ENCODE assay signal across 10 cellular contexts in genomic region chr22:40426671-40427070, GRCh38. TPM values are rescaled to one million over a fixed set of nuclear protein-coding genes. Genes with fewer than 3 reads are reported as not detected.
DNase-seq lines count a peak whose midpoint lies in the region; ATAC-seq, FAIRE-seq and TF ChIP-seq lines count a peak whose summit lies in the region.
"Had no signal": no experiment of that assay in that cellular context is flagged by ENCODE, and none has a peak within 500 bp of the region (broad histone marks: within the 10 kb centered on the region; RNA-seq: fewer than 3 reads in every experiment).

No MANE protein-coding gene starts in this region.

- no peak overlapping the region for H2BK120ac ChIP-seq in H9 (ENCODE audit: low read depth, low read length, poor library complexity, severe bottlenecking)

- H3K23ac ChIP-seq in H9 (ENCODE audit: insufficient read length, low read depth, low read length) = no peak overlapping the region

- peaks cover 0 to 17% (median 0%) of the 10 kb centered on the region in 3 donors for H3K36me3 ChIP-seq in pancreas

- no peak overlapping the region for H2BK12ac ChIP-seq in H9 (ENCODE audit: insufficient read length, low read depth, low read length)

- H4K5ac ChIP-seq in H9 (ENCODE audit: insufficient read length, low read depth, low read length) = no peak overlapping the region

- no peaks in the 10 kb centered on the region for H3K9me3 ChIP-seq in H9 (ENCODE audit: control insufficient read depth, low read depth, low read length)
- H3K9me3 ChIP-seq in pancreas = no peaks in the 10 kb centered on the region
- H3K9me3 ChIP-seq: heart right ventricle had no signal

- no peak overlapping the region for H3K18ac ChIP-seq in H9 (ENCODE audit: insufficient read length, low read depth, low read length)

- H4K91ac ChIP-seq in H9 (ENCODE audit: insufficient read length, low read depth, low read length) = no peak overlapping the region

- H3K4me3 ChIP-seq in pancreas = no peak overlapping the region
- H3K4me3 ChIP-seq: heart right ventricle had no signal

- no peaks in the 10 kb centered on the region for H3K79me2 ChIP-seq in H9 (ENCODE audit: insufficient read depth, low read length)

- H3K27ac ChIP-seq in H9 (ENCODE audit: insufficient read length, low read depth, low read length) = no peak overlapping the region
- H3K27ac ChIP-seq in pancreas = peak overlapping the region in 1 of 4 donors; percentile 57

- H3K4ac ChIP-seq in H9 (ENCODE audit: low read depth, low read length) = no peak overlapping the region

- intact Hi-C loops in pancreas (cut with DNase I) = no loop called here

- H3K27me3 Mint-ChIP-seq in H9 (ENCODE audit: low read depth) = no peaks in the 10 kb centered on the region

- H3K56ac ChIP-seq in H9 (ENCODE audit: insufficient read length, low read depth, low read length) = no peak overlapping the region

- H3K23me2 ChIP-seq in H9 (ENCODE audit: insufficient read length, low read depth, low read length, poor library complexity, severe bottlenecking) = no peaks in the 10 kb centered on the region

- no peaks in the 10 kb centered on the region for H3K4me1 ChIP-seq in H9 (ENCODE audit: insufficient read depth, low read length)
- no peaks in the 10 kb centered on the region for H3K4me1 ChIP-seq in pancreas

- no peaks in the 10 kb centered on the region for H4K20me1 ChIP-seq in H9 (ENCODE audit: control insufficient read depth, insufficient read depth, insufficient read length)

- WGBS in H9 (ENCODE audit: extremely low coverage, insufficient read length, low lambda C conversion rate) = no CpG with 5 or more reads among the region's 6 CpGs
- 61 to 65% methylated on average over 6 of the region's 6 CpGs for WGBS in pancreas, 2 donors

- H3K79me1 ChIP-seq in H9 (ENCODE audit: insufficient read depth, low read depth, low read length, poor library complexity, severe bottlenecking) = no peaks in the 10 kb centered on the region

- H2BK5ac ChIP-seq in H9 (ENCODE audit: insufficient read length, low read length) = no peak overlapping the region

- TF ChIP-seq CTCF in H9 (conservative IDR thresholded peaks at IDR 0.05) (no peak), pancreas (IDR thresholded peaks at IDR 0.05) (no peak)

- no peak overlapping the region for H3T11ph ChIP-seq in H9 (ENCODE audit: low read length)

- H3K27me3 ChIP-seq in H9 (ENCODE audit: insufficient read depth, low read length) (no peaks in the 10 kb centered on the region), pancreas (no peaks in the 10 kb centered on the region)
- H3K27me3 ChIP-seq: heart right ventricle had no signal

- H3K9me3 Mint-ChIP-seq in H9 = no peaks in the 10 kb centered on the region

- DNase-seq in H9 (no peak), NCI-H2107 treated with DMSO at 0.1 percent for 48 hours (lab: John Stamatoyannopoulos, UW; ENCODE audit: unreplicated experiment) (peak; percentile 70), dermis microvascular lymphatic vessel endothelial cell (ENCODE audit: low read depth in 2 of 2) (peak; percentile 14 to 73), pancreas (no peak), NCI-H524 (lab: John Stamatoyannopoulos, UW) (no peak), 8988T (no peak)
- DNase-seq: heart right ventricle had no signal

- no peak overlapping the region for H2AFZ ChIP-seq in H9 (ENCODE audit: low read length)

- H2AK5ac ChIP-seq in H9 (ENCODE audit: insufficient read length, low read length) = no peak overlapping the region

- H3K9ac ChIP-seq in H9 (ENCODE audit: extremely low read depth, insufficient read length, low read length) = no peak overlapping the region

- no peak overlapping the region for H2BK20ac ChIP-seq in H9 (ENCODE audit: low read depth, low read length, poor library complexity, severe bottlenecking)

- no peak overlapping the region for H4K8ac ChIP-seq in H9 (replicated peaks; ENCODE audit: insufficient read length, low read depth, low read length)

- H3K14ac ChIP-seq in H9 (ENCODE audit: insufficient read depth, low read length) = no peak overlapping the region

- peaks cover 12 to 50% (median 47%) of the 10 kb centered on the region in 3 experiments; a peak in 6 of 7 replicates for H3K36me3 Mint-ChIP-seq in H9 (ENCODE audit: insufficient read depth in 1 of 3, low read depth in 3 of 3)

- ATAC-seq in pancreas (peak; percentile 18 to 67 (median 64)), HG03521 (IDR thresholded peaks at IDR 0.05; ENCODE audit: unreplicated experiment) (no peak), HG03378 (IDR thresholded peaks at IDR 0.05; ENCODE audit: unreplicated experiment) (no peak)
- ATAC-seq: heart right ventricle, HepG2 had no signal

- peaks cover 14 to 15% of the 10 kb centered on the region in 2 experiments for H3K4me1 Mint-ChIP-seq in H9

- no peak overlapping the region for H3K4me2 ChIP-seq in H9 (ENCODE audit: insufficient read depth, insufficient read length, low read length)

- no peak overlapping the region for H3K4me3 Mint-ChIP-seq in H9

- peak overlapping the region in 2 of 3 experiments; percentile 26 to 34; a peak in 3 of 7 replicates for H3K27ac Mint-ChIP-seq in H9

- H2BK15ac ChIP-seq in H9 (ENCODE audit: low read depth, low read length) = no peak overlapping the region

- FAIRE-seq in pancreas (lab: Jason Lieb, UNC) = no peak
- FAIRE-seq: HepG2 had no signal

RNA-seq across cellular contexts. Expression of gene SGSM3, which starts 56.3 kb away (rescaled TPM):
- total RNA-seq in H9 (2021) (70.7 and 77.5 TPM in 2 replicates), dermis microvascular lymphatic vessel endothelial cell (44.2 and 62.1 TPM in 2 replicates), pancreas (10 to 100 TPM; 57.1 to 94.0 (median 66.7) TPM)
- polyA plus RNA-seq in pancreas = 100 to 1,000 TPM; 191 to 215 TPM

Comparison
In these comparisons a context has a peak if more than half of its experiments do, and no peak if none do; other contexts are left out.
1. DNase-seq: peak in NCI-H2107 treated with DMSO at 0.1 percent for 48 hours (single experiment) and dermis microvascular lymphatic vessel endothelial cell (2 of 2); none in H9 (single experiment), pancreas (0 of 6), NCI-H524 (0 of 2) and 8988T (single experiment).
2. ATAC-seq: peak in pancreas (4 of 4); none in HG03521 (single experiment) and HG03378 (single experiment).